ENCODE assay signal across 8 cellular contexts in genomic region chr5:43609752-43610151, GRCh38. TPM values are rescaled to one million over a fixed set of nuclear protein-coding genes. Genes with fewer than 3 reads are reported as not detected.
DNase-seq lines count a peak whose midpoint lies in the region; ATAC-seq lines count a peak whose summit lies in the region.

No MANE protein-coding gene starts in this region.

- peaks cover 4% of the 10 kb centered on the region for H3K9me3 Mint-ChIP-seq in activated naive CD8-positive, alpha-beta T cell treated with anti-CD3 and anti-CD28 coated beads, Interleukin-2, amount 10 ng/mL, durations not matched to agents 7 days and 5 days

- peaks cover 48% of the 10 kb centered on the region for H3K36me3 Mint-ChIP-seq in activated naive CD8-positive, alpha-beta T cell treated with anti-CD3 and anti-CD28 coated beads, Interleukin-2, amount 10 ng/mL, durations not matched to agents 7 days and 5 days

- no peak overlapping the region for H3K4me3 Mint-ChIP-seq in activated naive CD8-positive, alpha-beta T cell treated with anti-CD3 and anti-CD28 coated beads, Interleukin-2, amount 10 ng/mL, durations not matched to agents 7 days and 5 days

- in situ Hi-C loops in ACHN (cut with HindIII; ENCODE audit: low pct_ligation_motif_present, low pct_unique_long_range_greater_than_20kb, low sequenced_read_pairs), result no loop called here

- ATAC-seq in GM18858 (IDR thresholded peaks at IDR 0.05; ENCODE audit: unreplicated experiment) (peak; percentile 86), HG03095 (IDR thresholded peaks at IDR 0.05; ENCODE audit: unreplicated experiment) (peak; percentile 71), esophagus mucosa (no peak)
- peak; percentile 71 for ATAC-seq in activated naive CD8-positive, alpha-beta T cell treated with anti-CD3 and anti-CD28 coated beads, Interleukin-2, amount 10 ng/mL, durations not matched to agents 7 days and 5 days (ENCODE audit: low read depth)

- H3K27ac Mint-ChIP-seq in activated naive CD8-positive, alpha-beta T cell treated with anti-CD3 and anti-CD28 coated beads, Interleukin-2, amount 10 ng/mL, durations not matched to agents 7 days and 5 days, result peak overlapping the region; percentile 56

- POLR2A ChIA-PET in activated naive CD8-positive, alpha-beta T cell treated with anti-CD3 and anti-CD28 coated beads, Interleukin-2, amount 10 ng/mL, durations not matched to agents 7 days and 5 days (lab: Charles Lee), result interaction anchor here (0.7 kb wide), 1 partner anchor 19 kb away, joined by 7 read pairs; no protein-coding TSS in a partner anchor

- peaks cover 18% of the 10 kb centered on the region for H3K4me1 Mint-ChIP-seq in activated naive CD8-positive, alpha-beta T cell treated with anti-CD3 and anti-CD28 coated beads, Interleukin-2, amount 10 ng/mL, durations not matched to agents 7 days and 5 days

- DNase-seq in ACHN, result peak; percentile 11
- DNase-seq in activated naive CD8-positive, alpha-beta T cell treated with anti-CD3 and anti-CD28 coated beads, Interleukin-2, amount 10 ng/mL, durations not matched to agents 7 days and 5 days, result no peak
- no peak for DNase-seq in HCEC 1CT
- DNase-seq in DMS153 treated with DMSO at 0.1 percent for 48 hours (lab: John Stamatoyannopoulos, UW; ENCODE audit: unreplicated experiment), result no peak
- DNase-seq in putamen (ENCODE audit: low spot score), result no peak

- no peaks in the 10 kb centered on the region for H3K27me3 Mint-ChIP-seq in activated naive CD8-positive, alpha-beta T cell treated with anti-CD3 and anti-CD28 coated beads, Interleukin-2, amount 10 ng/mL, durations not matched to agents 7 days and 5 days

RNA-seq across cellular contexts. Expression of gene NNT, which starts 6.8 kb away (rescaled TPM):
- total RNA-seq in activated naive CD8-positive, alpha-beta T cell treated with anti-CD3 and anti-CD28 coated beads, Interleukin-2, amount 10 ng/mL, durations not matched to agents 7 days and 5 days, result 100 to 1,000 TPM in 1 of 2 experiments, 10 to 100 TPM in 1; 97.5 to 108 TPM
- total RNA-seq in esophagus mucosa, result 34.2 TPM

RNA-seq across cellular contexts. Expression of gene PAIP1, which starts 52.9 kb away (rescaled TPM):
- 10 to 100 TPM; 34.9 to 37.0 TPM for total RNA-seq in activated naive CD8-positive, alpha-beta T cell treated with anti-CD3 and anti-CD28 coated beads, Interleukin-2, amount 10 ng/mL, durations not matched to agents 7 days and 5 days
- total RNA-seq in esophagus mucosa, result 50.4 TPM
